3 cellular contexts compared by ENCODE assay signal in genomic region chr18:28288784-28289183, GRCh38.
TF ChIP-seq lines count a peak whose summit lies in the region.

No MANE protein-coding gene starts in this region.

TF ChIP-seq in HepG2, 621 proteins besides CTCF, POLR2A, EP300 and RAD21:
- no peak for TF ChIP-seq SNAPC2 (CRISPR knock-in tag; IDR thresholded peaks at IDR 0.05)
- TF ChIP-seq ZFP36 (IDR thresholded peaks at IDR 0.05; ENCODE audit: borderline replicate concordance, low read depth, low read length, partially characterized antibody) = no peak
- TF ChIP-seq MBNL3 (CRISPR knock-in tag; conservative IDR thresholded peaks at IDR 0.05) = no peak
- peak; percentile 75 for TF ChIP-seq RAD51 (IDR thresholded peaks at IDR 0.05; ENCODE audit: borderline replicate concordance)
- no peak for TF ChIP-seq ZC3H13 (CRISPR knock-in tag; IDR thresholded peaks at IDR 0.05)
- TF ChIP-seq, protein P1, sequence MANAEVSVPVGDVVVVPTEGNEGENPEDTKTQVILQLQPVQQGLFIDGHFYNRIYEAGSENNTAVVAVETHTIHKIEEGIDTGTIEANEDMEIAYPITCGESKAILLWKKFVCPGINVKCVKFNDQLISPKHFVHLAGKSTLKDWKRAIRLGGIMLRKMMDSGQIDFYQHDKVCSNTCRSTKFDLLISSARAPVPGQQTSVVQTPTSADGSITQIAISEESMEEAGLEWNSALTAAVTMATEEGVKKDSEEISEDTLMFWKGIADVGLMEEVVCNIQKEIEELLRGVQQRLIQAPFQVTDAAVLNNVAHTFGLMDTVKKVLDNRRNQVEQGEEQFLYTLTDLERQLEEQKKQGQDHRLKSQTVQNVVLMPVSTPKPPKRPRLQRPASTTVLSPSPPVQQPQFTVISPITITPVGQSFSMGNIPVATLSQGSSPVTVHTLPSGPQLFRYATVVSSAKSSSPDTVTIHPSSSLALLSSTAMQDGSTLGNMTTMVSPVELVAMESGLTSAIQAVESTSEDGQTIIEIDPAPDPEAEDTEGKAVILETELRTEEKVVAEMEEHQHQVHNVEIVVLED (CRISPR knock-in tag; IDR thresholded peaks at IDR 0.05; ENCODE audit: borderline replicate concordance) = no peak
- TF ChIP-seq ZBTB7A (CRISPR knock-in tag; IDR thresholded peaks at IDR 0.05) = no peak

TF ChIP-seq in GM12878, 131 proteins besides CTCF, POLR2A, EP300 and RAD21:
- TF ChIP-seq FOXM1 (IDR thresholded peaks at IDR 0.05; ENCODE audit: low read depth, low read length) (no peak), RAD51 (IDR thresholded peaks at IDR 0.05) (peak; percentile 58; the same call in 1 of the 2 replicates), POLR2AphosphoS5 (IDR thresholded peaks at IDR 0.05; ENCODE audit: low read length) (no peak), BACH1 (IDR thresholded peaks at IDR 0.05; ENCODE audit: borderline replicate concordance) (no peak), TCF3 (IDR thresholded peaks at IDR 0.05; ENCODE audit: borderline replicate concordance, insufficient read depth, low read depth, low read length) (no peak), E2F8 (IDR thresholded peaks at IDR 0.05; ENCODE audit: low read depth, partially characterized antibody) (no peak), BCL11A (IDR thresholded peaks at IDR 0.05; ENCODE audit: low read depth, low read length) (no peak)

TF ChIP-seq in K562, 482 proteins besides CTCF, POLR2A, EP300 and RAD21:
- TF ChIP-seq TFE3 (CRISPR knock-in tag; IDR thresholded peaks at IDR 0.05) (peak; percentile 93), HIVEP1 (CRISPR knock-in tag; IDR thresholded peaks at IDR 0.05) (no peak), PCBP1 (IDR thresholded peaks at IDR 0.05; ENCODE audit: low read depth, low read length, poor library complexity, severe bottlenecking) (no peak), DPF2 (IDR thresholded peaks at IDR 0.05) (no peak)
